1 cellular context compared by ENCODE assay signal in the genomic region with DNA sequence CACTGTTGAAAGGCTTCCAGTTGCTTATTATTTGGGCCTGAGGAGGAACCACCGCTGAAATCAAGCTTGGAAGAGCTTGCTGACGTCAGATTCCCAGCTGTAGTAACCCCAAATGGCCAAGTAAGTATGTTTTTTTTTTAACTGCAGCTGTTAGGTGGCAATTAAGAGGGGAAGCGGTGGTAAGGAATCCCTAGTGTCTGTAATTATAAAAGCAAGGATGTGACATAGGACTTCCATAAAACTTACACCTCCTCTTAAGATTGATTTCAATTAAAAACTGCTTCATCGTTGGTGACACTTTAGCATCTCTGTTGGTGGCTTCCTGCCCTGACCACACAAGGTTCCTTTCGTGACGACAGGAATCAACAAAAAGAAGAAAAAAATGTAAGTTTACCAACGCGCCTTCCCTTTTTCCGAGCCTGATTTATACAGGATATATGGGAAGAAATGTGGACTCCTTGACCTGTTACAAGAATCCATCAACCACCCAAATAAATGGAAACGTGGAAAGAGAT.
TF ChIP-seq lines count a peak whose summit lies in the region.

No MANE protein-coding gene starts in this region.

TF ChIP-seq in IMR-90, 13 proteins besides CTCF, POLR2A, EP300 and RAD21:
- TF ChIP-seq NFE2L2 (IDR thresholded peaks at IDR 0.05; ENCODE audit: low read depth, low read length) (no peak), MAFK (IDR thresholded peaks at IDR 0.05; ENCODE audit: low read depth, low read length) (no peak), FOS (IDR thresholded peaks at IDR 0.05; ENCODE audit: low read depth, low read length) (no peak), ELK1 (IDR thresholded peaks at IDR 0.05; ENCODE audit: borderline replicate concordance, low read depth, low read length) (no peak), MAZ (IDR thresholded peaks at IDR 0.05; ENCODE audit: borderline replicate concordance, low read depth, low read length) (no peak), RCOR1 (IDR thresholded peaks at IDR 0.05; ENCODE audit: insufficient replicate concordance, low read length) (no peak), CEBPB (IDR thresholded peaks at IDR 0.05; ENCODE audit: low read depth, low read length) (no peak), SMC3 (IDR thresholded peaks at IDR 0.05; ENCODE audit: low read depth, low read length) (no peak), CHD1 (IDR thresholded peaks at IDR 0.05; ENCODE audit: low read depth, low read length) (no peak), RFX5 (IDR thresholded peaks at IDR 0.05; ENCODE audit: low read depth, low read length) (no peak), USF2 (IDR thresholded peaks at IDR 0.05; ENCODE audit: low read depth, low read length) (no peak), MXI1 (IDR thresholded peaks at IDR 0.05; ENCODE audit: borderline replicate concordance, low read depth, low read length) (no peak), BHLHE40 (IDR thresholded peaks at IDR 0.05; ENCODE audit: low read depth, low read length) (no peak)
TF ChIP-seq in IMR-90: peak in this region for 0.
